8 cellular contexts compared by ENCODE assay signal in the genomic region with DNA sequence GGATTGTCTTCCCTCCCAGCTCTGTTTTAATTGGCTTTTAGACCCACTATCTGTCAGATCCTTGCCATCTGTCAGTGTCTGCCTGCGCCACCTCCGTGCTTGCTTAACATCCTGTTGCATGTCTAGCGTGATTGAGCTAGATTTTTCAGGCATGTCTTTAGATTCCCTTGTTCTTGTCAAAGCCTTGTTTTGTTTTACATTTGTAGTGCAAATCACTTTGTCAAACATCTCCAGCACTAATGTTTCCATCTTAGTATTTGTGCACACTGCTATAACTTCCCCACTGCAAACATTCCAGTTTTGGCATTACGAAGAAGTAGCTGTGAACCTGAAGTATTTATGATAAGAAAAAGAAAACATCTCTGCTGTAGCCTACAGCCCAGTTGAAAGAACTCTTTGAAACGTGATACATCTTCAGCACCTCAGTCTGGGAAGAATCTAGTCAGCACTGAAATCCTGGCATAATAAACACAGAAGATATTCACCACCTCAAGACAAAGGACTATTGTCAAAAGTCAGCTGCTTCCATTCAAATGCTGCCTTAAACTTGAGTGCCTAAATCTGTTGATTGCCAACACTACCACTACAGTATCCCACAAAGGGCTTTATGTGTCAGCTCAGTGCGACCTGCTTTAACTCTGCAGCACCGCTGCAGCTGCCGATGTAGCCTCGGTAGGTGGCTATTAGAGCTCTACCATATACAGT.
DNase-seq lines count a peak whose midpoint lies in the region; ATAC-seq, FAIRE-seq and TF ChIP-seq lines count a peak whose summit lies in the region.

No MANE protein-coding gene starts in this region.

- H3K4me3 Mint-ChIP-seq in MCF 10A (ENCODE audit: unreplicated experiment): peak overlapping the region; percentile 32
- H3K4me3 Mint-ChIP-seq in T-helper 2 cell treated with Interferon-gamma antibody and Interleukin-4, amounts not matched to agents 5 μg/mL and 100 μg/mL, for 36 hours: no peak overlapping the region

- H3K4me1 Mint-ChIP-seq in MCF 10A (ENCODE audit: insufficient read depth, unreplicated experiment): peaks cover 50% of the 10 kb centered on the region
- H3K4me1 Mint-ChIP-seq in T-helper 2 cell treated with Interferon-gamma antibody and Interleukin-4, amounts not matched to agents 5 μg/mL and 100 μg/mL, for 36 hours (ENCODE audit: low read depth): peaks cover 41% of the 10 kb centered on the region

- peaks cover 26% of the 10 kb centered on the region for H3K36me3 ChIP-seq in A673 (ENCODE audit: insufficient read depth, low read length, poor library complexity, severe bottlenecking)

- TSS peak; percentile 17 for BruUV-seq in A673 (replicated peaks; lab: Mats Ljungman, UMichigan)
- BruUV-seq in MCF 10A (replicated peaks; lab: Mats Ljungman, UMichigan): no TSS peak

- H3K36me3 Mint-ChIP-seq in MCF 10A (ENCODE audit: insufficient read depth, unreplicated experiment): peaks cover 66% of the 10 kb centered on the region
- H3K36me3 Mint-ChIP-seq in T-helper 2 cell treated with Interferon-gamma antibody and Interleukin-4, amounts not matched to agents 5 μg/mL and 100 μg/mL, for 36 hours (ENCODE audit: low read depth): peaks cover 2% of the 10 kb centered on the region

- DNase-seq in A673 (ENCODE audit: low spot score) (peak; percentile 67), NCI-H1105 (lab: John Stamatoyannopoulos, UW) (peak; percentile 27), MCF 10A (ENCODE audit: unreplicated experiment) (peak; percentile 80), left kidney (ENCODE audit: low read depth, low spot score) (peak; percentile 79), posterior cingulate gyrus (no peak), HTR-8/SVneo (ENCODE audit: insufficient read length, low spot score) (no peak)
- DNase-seq in T-helper 2 cell treated with Interferon-gamma antibody and Interleukin-4, amounts not matched to agents 5 μg/mL and 100 μg/mL, for 36 hours (ENCODE audit: low spot score): no peak

- peaks cover under 1% of the 10 kb centered on the region for H3K9me3 ChIP-seq in A673 (ENCODE audit: low read depth, low read length, poor library complexity, severe bottlenecking)

- intact Hi-C loops in A673 (cut with micrococcal nuclease; ENCODE audit: unreplicated experiment): no loop called here
- intact Hi-C loops in MCF 10A (cut with micrococcal nuclease): no loop called here
- intact Hi-C loops in posterior cingulate gyrus (cut with DNase I): no loop called here

- POLR2A ChIA-PET in A673 (lab: Charles Lee; ENCODE audit: low non-redundant PET): no interaction called here
- POLR2A ChIA-PET in MCF 10A (lab: Yijun Ruan, JAX): interaction anchor here (0.5 to 4.7 kb wide), 22 partner anchors 9 to 338 kb away, joined by 3 to 47 read pairs (median 4); partner anchors contain the start of gene FNBP1L

- no peaks in the 10 kb centered on the region for H3K27me3 Mint-ChIP-seq in MCF 10A (ENCODE audit: insufficient read depth, unreplicated experiment)
- H3K27me3 Mint-ChIP-seq in T-helper 2 cell treated with Interferon-gamma antibody and Interleukin-4, amounts not matched to agents 5 μg/mL and 100 μg/mL, for 36 hours (ENCODE audit: low read depth): peaks cover 13% of the 10 kb centered on the region

- TF ChIP-seq CTCF in A673 (conservative IDR thresholded peaks at IDR 0.05; ENCODE audit: low read depth, low read length): no peak
- no peak for TF ChIP-seq CTCF in MCF 10A (IDR thresholded peaks at IDR 0.05; ENCODE audit: unreplicated experiment)

- H3K27ac ChIP-seq in A673 (ENCODE audit: low read depth, low read length, poor library complexity, severe bottlenecking): peak overlapping the region; percentile 8

- peak overlapping the region; percentile 62 for H3K27ac Mint-ChIP-seq in MCF 10A (ENCODE audit: low read depth, unreplicated experiment)
- no peak overlapping the region for H3K27ac Mint-ChIP-seq in T-helper 2 cell treated with Interferon-gamma antibody and Interleukin-4, amounts not matched to agents 5 μg/mL and 100 μg/mL, for 36 hours

- ATAC-seq in GM19035 (IDR thresholded peaks at IDR 0.05; ENCODE audit: unreplicated experiment): no peak

- peaks cover 3% of the 10 kb centered on the region for H3K4me1 ChIP-seq in A673 (ENCODE audit: insufficient read depth, low read length, poor library complexity, severe bottlenecking)

- CTCF ChIA-PET in A673 (lab: Charles Lee): no interaction called here
- CTCF ChIA-PET in MCF 10A (lab: Yijun Ruan, JAX): interaction anchor here (0.7 to 1.9 kb wide), 7 partner anchors 13 to 292 kb away, joined by 3 to 8 read pairs (median 3); partner anchors contain the start of gene FNBP1L

- no peaks in the 10 kb centered on the region for H3K9me3 Mint-ChIP-seq in MCF 10A (ENCODE audit: unreplicated experiment)
- no peaks in the 10 kb centered on the region for H3K9me3 Mint-ChIP-seq in T-helper 2 cell treated with Interferon-gamma antibody and Interleukin-4, amounts not matched to agents 5 μg/mL and 100 μg/mL, for 36 hours

- H3K27me3 ChIP-seq in A673 (replicated peaks; ENCODE audit: insufficient read depth, low read depth, low read length, poor library complexity): no peaks in the 10 kb centered on the region

- H3K4me3 ChIP-seq in A673 (ENCODE audit: low read depth, low read length, poor library complexity, severe bottlenecking): no peak overlapping the region

- no peak for FAIRE-seq in HTR-8/SVneo (lab: Jason Lieb, UNC)

Comparison
In these comparisons a context has a peak if more than half of its experiments do, and no peak if none do; other contexts are left out.
1. DNase-seq: peak in A673 (single experiment), NCI-H1105 (single experiment), MCF 10A (single experiment) and left kidney (single experiment); none in posterior cingulate gyrus (0 of 10), T-helper 2 cell treated with Interferon-gamma antibody and Interleukin-4, amounts not matched to agents 5 μg/mL and 100 μg/mL, for 36 hours (single experiment) and HTR-8/SVneo (single experiment).